ENCODE assay signal across 23 cellular contexts in the genomic region with DNA sequence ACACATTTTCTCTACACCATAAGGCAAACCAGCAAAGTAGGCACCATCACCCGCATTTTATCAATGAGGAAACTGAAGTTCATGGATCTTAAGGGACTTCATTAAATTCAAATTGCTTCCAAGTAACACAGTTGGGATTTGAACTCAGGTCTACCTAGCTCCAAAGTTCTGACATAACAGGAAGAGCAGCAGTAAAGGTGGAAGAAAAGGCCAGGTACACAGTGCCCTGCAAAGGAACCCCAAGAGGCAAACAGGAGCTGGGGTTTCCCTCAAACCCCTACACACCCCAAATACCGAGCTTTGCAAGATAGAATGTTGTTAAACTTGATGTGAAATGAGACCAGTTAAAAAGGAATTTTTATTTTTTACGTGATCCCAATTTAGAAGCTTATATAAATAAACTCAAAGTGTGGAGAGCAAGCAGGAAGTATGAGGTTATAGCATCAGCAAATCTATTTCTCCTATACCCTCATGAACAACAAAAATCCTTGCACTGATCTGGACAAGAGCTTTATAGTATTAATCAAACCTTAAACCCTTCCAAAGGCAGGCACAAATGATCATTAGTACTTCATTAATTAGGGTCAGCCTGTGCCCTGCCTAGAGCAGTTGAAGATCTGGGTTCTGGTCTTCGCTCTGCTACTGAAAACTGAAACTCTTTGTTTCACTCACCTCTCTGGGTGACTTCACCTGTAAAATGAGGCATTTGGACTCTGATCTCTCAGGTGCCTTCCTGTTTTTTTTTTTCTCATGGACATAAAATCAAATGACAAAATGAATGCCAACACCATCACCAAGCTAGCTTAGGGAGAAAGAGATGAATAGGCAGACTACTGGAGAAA. TPM values are rescaled to one million over a fixed set of nuclear protein-coding genes. Genes with fewer than 3 reads are reported as not detected.
DNase-seq lines count a peak whose midpoint lies in the region; ATAC-seq and TF ChIP-seq lines count a peak whose summit lies in the region.
"Had no signal": no experiment of that assay in that cellular context is flagged by ENCODE, and none has a peak within 500 bp of the region (broad histone marks: within the 10 kb centered on the region; RNA-seq: fewer than 3 reads in every experiment).

No MANE protein-coding gene starts in this region.

- H3K4me1 Mint-ChIP-seq in stimulated activated naive CD8-positive, alpha-beta T cell treated with anti-CD3 and anti-CD28 coated beads, Interleukin-15, amount 100 ng/mL, for 72 hours = peaks cover 34% of the 10 kb centered on the region
- peaks cover 35% of the 10 kb centered on the region for H3K4me1 Mint-ChIP-seq in chondrocyte (ENCODE audit: low read depth)
- peaks cover 28% of the 10 kb centered on the region for H3K4me1 Mint-ChIP-seq in osteocyte (ENCODE audit: unreplicated experiment)

- H3K36me3 Mint-ChIP-seq in chondrocyte (ENCODE audit: low read depth) (peaks cover 5% of the 10 kb centered on the region), osteocyte (ENCODE audit: unreplicated experiment) (no peaks in the 10 kb centered on the region)
- H3K36me3 Mint-ChIP-seq: mesothelial cell of epicardium had no signal

- H3K9me3 ChIP-seq in sigmoid colon = peaks cover 0 to 2% (median 0%) of the 10 kb centered on the region in 4 donors
- H3K9me3 ChIP-seq: esophagus squamous epithelium, MG63, testis had no signal

- H3K27ac ChIP-seq in sigmoid colon = no peak overlapping the region

- peaks cover 0 to 9% (median 0%) of the 10 kb centered on the region in 4 donors for H3K4me1 ChIP-seq in sigmoid colon

- peak; percentile 60 for ATAC-seq in stimulated activated naive CD8-positive, alpha-beta T cell treated with anti-CD3 and anti-CD28 coated beads, Interleukin-15, amount 100 ng/mL, for 72 hours
- ATAC-seq in stimulated activated naive CD8-positive, alpha-beta T cell treated with anti-CD3 and anti-CD28 coated beads, Interleukin-15, Interleukin-2, amounts not matched to agents 100 U/mL and 50 U/mL, for 24 hours = no peak
- ATAC-seq in HG03159 (IDR thresholded peaks at IDR 0.05; ENCODE audit: unreplicated experiment) = peak; percentile 52
- ATAC-seq in GM21737 (IDR thresholded peaks at IDR 0.05; ENCODE audit: unreplicated experiment) = no peak
- ATAC-seq: heart left ventricle had no signal

- intact Hi-C loops in sigmoid colon (cut with DNase I) = no loop called here

- no peak for DNase-seq in stimulated activated naive CD8-positive, alpha-beta T cell treated with anti-CD3 and anti-CD28 coated beads, Interleukin-15, amount 100 ng/mL, for 72 hours
- no peak for DNase-seq in stimulated activated naive CD8-positive, alpha-beta T cell treated with anti-CD3 and anti-CD28 coated beads, Interleukin-15, Interleukin-2, amounts not matched to agents 100 U/mL and 50 U/mL, for 24 hours
- DNase-seq in chondrocyte (ENCODE audit: low spot score) = no peak
- DNase-seq in globus pallidus (ENCODE audit: low spot score) = no peak
- no peak for DNase-seq in osteocyte (ENCODE audit: extremely low spot score, unreplicated experiment)
- DNase-seq in sigmoid colon = no peak
- DNase-seq: activated CD4-positive, alpha-beta T cell treated with anti-CD3 and anti-CD28 coated beads, Interleukin-2, amount 50 U/mL, for 48 hours; activated effector memory CD4-positive, alpha-beta T cell treated with anti-CD3 and anti-CD28 coated beads, Interleukin-2, amount 50 U/mL, for 16 hours; dermis blood vessel endothelial cell; DMS 273 treated with DMSO at 0.1 percent for 48 hours; esophagus squamous epithelium; heart left ventricle; HFFc6; MG63; NCI-H187 treated with DMSO at 0.1 percent for 48 hours; NCI-H510A treated with DMSO at 0.1 percent for 48 hours; occipital lobe; SJCRH30; stimulated activated CD4-positive, alpha-beta T cell treated with anti-CD3 and anti-CD28 coated beads, Interleukin-4, amount 100 ng/mL, for 1 hour; testis had no signal

- no peak overlapping the region for H3K4me3 ChIP-seq in sigmoid colon
- H3K4me3 ChIP-seq: esophagus squamous epithelium, heart left ventricle, MG63, SJCRH30, testis had no signal

- no peak overlapping the region for H3K4me3 Mint-ChIP-seq in stimulated activated naive CD8-positive, alpha-beta T cell treated with anti-CD3 and anti-CD28 coated beads, Interleukin-15, amount 100 ng/mL, for 72 hours
- H3K4me3 Mint-ChIP-seq in chondrocyte (ENCODE audit: unreplicated experiment) = no peak overlapping the region
- no peak overlapping the region for H3K4me3 Mint-ChIP-seq in osteocyte (ENCODE audit: unreplicated experiment)
- H3K4me3 Mint-ChIP-seq: HFFc6, mesothelial cell of epicardium had no signal

- TF ChIP-seq EP300 in sigmoid colon (IDR thresholded peaks at IDR 0.05) = no peak

- H3K27me3 Mint-ChIP-seq in stimulated activated naive CD8-positive, alpha-beta T cell treated with anti-CD3 and anti-CD28 coated beads, Interleukin-15, amount 100 ng/mL, for 72 hours = no peaks in the 10 kb centered on the region
- H3K27me3 Mint-ChIP-seq in chondrocyte (ENCODE audit: low read depth) = no peaks in the 10 kb centered on the region
- H3K27me3 Mint-ChIP-seq in osteocyte (ENCODE audit: unreplicated experiment) = no peaks in the 10 kb centered on the region

- H3K36me3 ChIP-seq in sigmoid colon = no peaks in the 10 kb centered on the region
- H3K36me3 ChIP-seq: esophagus squamous epithelium, heart left ventricle, MG63, SJCRH30 had no signal

- H3K9me3 Mint-ChIP-seq in stimulated activated naive CD8-positive, alpha-beta T cell treated with anti-CD3 and anti-CD28 coated beads, Interleukin-15, amount 100 ng/mL, for 72 hours = peaks cover 0 to 10% of the 10 kb centered on the region in 2 donors
- peaks cover 12% of the 10 kb centered on the region for H3K9me3 Mint-ChIP-seq in chondrocyte (ENCODE audit: low read depth)
- H3K9me3 Mint-ChIP-seq in osteocyte (ENCODE audit: unreplicated experiment) = peaks cover 6% of the 10 kb centered on the region

- no peaks in the 10 kb centered on the region for H3K27me3 ChIP-seq in sigmoid colon
- H3K27me3 ChIP-seq: esophagus squamous epithelium, heart left ventricle, MG63, SJCRH30, testis had no signal

- H3K27ac Mint-ChIP-seq in stimulated activated naive CD8-positive, alpha-beta T cell treated with anti-CD3 and anti-CD28 coated beads, Interleukin-15, amount 100 ng/mL, for 72 hours = peak overlapping the region in 1 of 2 donors; percentile 38
- H3K27ac Mint-ChIP-seq in chondrocyte (ENCODE audit: unreplicated experiment) (peak overlapping the region; percentile 69), osteocyte (ENCODE audit: unreplicated experiment) (no peak overlapping the region)
- H3K27ac Mint-ChIP-seq: HFFc6, mesothelial cell of epicardium had no signal

- TF ChIP-seq POLR2A in sigmoid colon (IDR thresholded peaks at IDR 0.05) = no peak

- WGBS in sigmoid colon, 2 donors = 19 to 45% methylated on average over 4 of the region's 4 CpGs

- TF ChIP-seq CTCF in chondrocyte (IDR thresholded peaks at IDR 0.05) = no peak
- TF ChIP-seq CTCF in osteocyte (IDR thresholded peaks at IDR 0.05) = no peak
- TF ChIP-seq CTCF in sigmoid colon (IDR thresholded peaks at IDR 0.05) = no peak

RNA-seq across cellular contexts. Expression of a gene that starts 36.5 kb away (rescaled TPM):
- total RNA-seq in chondrocyte = 9.3 to 25.1 TPM (median 23.8 TPM) in 3 replicates
- total RNA-seq in osteocyte = 4.0 and 5.1 TPM in 2 replicates
- total RNA-seq in sigmoid colon = 10 to 100 TPM in 2 of 4 donors, 1 to 10 TPM in 2; 9.0 to 30.2 (median 11.9) TPM
- polyA plus RNA-seq in sigmoid colon = 100 to 1,000 TPM in 1 of 3 donors, 10 to 100 TPM in 2; 41.0 to 104 (median 96.6) TPM

Comparison
In these comparisons a context has a peak if more than half of its experiments do, and no peak if none do; other contexts are left out.
1. ATAC-seq: peak in stimulated activated naive CD8-positive, alpha-beta T cell treated with anti-CD3 and anti-CD28 coated beads, Interleukin-15, amount 100 ng/mL, for 72 hours (single experiment) and HG03159 (single experiment); none in stimulated activated naive CD8-positive, alpha-beta T cell treated with anti-CD3 and anti-CD28 coated beads, Interleukin-15, Interleukin-2, amounts not matched to agents 100 U/mL and 50 U/mL, for 24 hours (single experiment) and GM21737 (single experiment).